8 cellular contexts compared by ENCODE assay signal in genomic region chr18:79962835-79963657, GRCh38. TPM values are rescaled to one million over a fixed set of nuclear protein-coding genes. Genes with fewer than 3 reads are reported as not detected.
DNase-seq lines count a peak whose midpoint lies in the region; ATAC-seq and TF ChIP-seq lines count a peak whose summit lies in the region.

No MANE protein-coding gene starts in this region.

- peaks cover 3% of the 10 kb centered on the region for H3K27me3 Mint-ChIP-seq in activated CD4-positive, alpha-beta T cell treated with anti-CD3 and anti-CD28 coated beads, Interleukin-2, amount 10 ng/mL, durations not matched to agents 24 days and 14 days
- H3K27me3 Mint-ChIP-seq in nephron (ENCODE audit: low read depth): peaks cover 10% of the 10 kb centered on the region

- peaks cover 31% of the 10 kb centered on the region for H3K4me1 Mint-ChIP-seq in activated CD4-positive, alpha-beta T cell treated with anti-CD3 and anti-CD28 coated beads, Interleukin-2, amount 10 ng/mL, durations not matched to agents 24 days and 14 days
- H3K4me1 Mint-ChIP-seq in nephron: peaks cover 37% of the 10 kb centered on the region

- intact Hi-C loops in activated CD4-positive, alpha-beta T cell treated with anti-CD3 and anti-CD28 coated beads, Interleukin-2, amount 10 ng/mL, durations not matched to agents 24 days and 14 days (cut with micrococcal nuclease): no loop called here

- in situ Hi-C loops in GM13977 (cut with MboI; ENCODE audit: low pct_unique_long_range_greater_than_20kb, low sequenced_read_pairs, unreplicated experiment): no loop called here

- DNase-seq in GM13977 (ENCODE audit: low spot score) (peak; percentile 84), epidermal melanocyte (ENCODE audit: insufficient read length, low spot score) (no peak), NCI-H345 (lab: John Stamatoyannopoulos, UW) (no peak), GDM1 (lab: John Stamatoyannopoulos, UW) (no peak), retina (no peak)
- DNase-seq in activated CD4-positive, alpha-beta T cell treated with anti-CD3 and anti-CD28 coated beads, Interleukin-2, amount 10 ng/mL, durations not matched to agents 24 days and 14 days: no peak

- no peaks in the 10 kb centered on the region for H3K9me3 Mint-ChIP-seq in activated CD4-positive, alpha-beta T cell treated with anti-CD3 and anti-CD28 coated beads, Interleukin-2, amount 10 ng/mL, durations not matched to agents 24 days and 14 days
- H3K9me3 Mint-ChIP-seq in nephron: peaks cover 2% of the 10 kb centered on the region

- H3K36me3 Mint-ChIP-seq in activated CD4-positive, alpha-beta T cell treated with anti-CD3 and anti-CD28 coated beads, Interleukin-2, amount 10 ng/mL, durations not matched to agents 24 days and 14 days (ENCODE audit: low read depth): peaks cover 6% of the 10 kb centered on the region
- peaks cover 7% of the 10 kb centered on the region for H3K36me3 Mint-ChIP-seq in nephron (ENCODE audit: low read depth)

- peak; percentile 69 for ATAC-seq in HG02759 (IDR thresholded peaks at IDR 0.05; ENCODE audit: unreplicated experiment)

- TF ChIP-seq CTCF in GM13977 (IDR thresholded peaks at IDR 0.05; ENCODE audit: extremely low read depth, insufficient read depth, missing control alignments) (peak; percentile 76), nephron (IDR thresholded peaks at IDR 0.05; ENCODE audit: unreplicated experiment in 3 of 3) (no peak)

- peak overlapping the region; percentile 64 for H3K4me3 Mint-ChIP-seq in activated CD4-positive, alpha-beta T cell treated with anti-CD3 and anti-CD28 coated beads, Interleukin-2, amount 10 ng/mL, durations not matched to agents 24 days and 14 days
- H3K4me3 Mint-ChIP-seq in nephron: peak overlapping the region; percentile 61 to 74 (median 68)

- peak overlapping the region; percentile 59 for H3K27ac Mint-ChIP-seq in activated CD4-positive, alpha-beta T cell treated with anti-CD3 and anti-CD28 coated beads, Interleukin-2, amount 10 ng/mL, durations not matched to agents 24 days and 14 days
- peak overlapping the region in 2 of 3 experiments; percentile 19 to 56 for H3K27ac Mint-ChIP-seq in nephron

RNA-seq across cellular contexts. Expression of gene HSBP1L1, which starts 1.4 kb away (rescaled TPM):
- total RNA-seq in activated CD4-positive, alpha-beta T cell treated with anti-CD3 and anti-CD28 coated beads, Interleukin-2, amount 10 ng/mL, durations not matched to agents 24 days and 14 days: 6.8 and 8.1 TPM in 2 replicates

RNA-seq across cellular contexts. Expression of gene SLC66A2, which starts 11.6 kb away (rescaled TPM):
- 45.6 and 46.5 TPM in 2 replicates for total RNA-seq in activated CD4-positive, alpha-beta T cell treated with anti-CD3 and anti-CD28 coated beads, Interleukin-2, amount 10 ng/mL, durations not matched to agents 24 days and 14 days

RNA-seq across cellular contexts. Expression of gene TXNL4A, which starts 25.3 kb away (rescaled TPM):
- 198 and 210 TPM in 2 replicates for total RNA-seq in activated CD4-positive, alpha-beta T cell treated with anti-CD3 and anti-CD28 coated beads, Interleukin-2, amount 10 ng/mL, durations not matched to agents 24 days and 14 days
